In the genomic region with DNA sequence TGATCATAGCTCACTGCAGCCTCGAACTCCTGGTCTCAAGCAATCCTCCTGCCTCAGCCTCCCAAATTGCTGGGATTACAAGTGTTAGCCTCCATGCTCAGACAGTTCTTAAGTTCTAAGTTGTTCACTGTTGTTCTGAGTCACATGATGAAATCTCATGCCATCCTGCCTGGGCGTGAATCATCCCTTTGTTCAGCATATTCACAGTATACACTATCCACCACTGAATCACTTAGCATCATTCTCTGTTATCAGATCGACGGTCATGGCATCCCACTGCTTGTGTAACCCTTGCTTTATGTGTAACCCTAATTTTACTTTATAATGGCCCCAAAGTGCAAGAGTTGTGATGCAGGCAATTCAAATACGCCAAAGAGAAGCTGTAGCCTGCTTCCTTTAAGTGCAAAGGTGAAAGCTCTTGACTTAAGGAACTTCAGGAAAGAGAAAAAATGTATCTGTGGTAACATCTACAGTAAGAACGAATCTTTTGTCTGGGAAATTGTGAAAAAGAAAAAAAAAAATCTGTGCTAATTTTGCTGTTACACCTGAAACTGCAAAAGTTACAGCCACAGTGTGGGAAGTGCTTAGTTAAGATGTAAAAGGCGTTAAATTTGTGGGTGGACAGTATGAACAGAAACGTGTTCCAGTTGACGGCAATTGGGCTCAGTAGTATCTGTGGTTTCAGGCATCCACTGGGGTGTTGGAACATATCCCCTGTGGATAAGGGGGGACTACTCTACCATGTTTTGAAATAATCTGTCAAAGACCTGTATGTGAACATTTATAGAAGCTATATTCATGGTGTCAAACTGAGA, we compare ENCODE assay signal across 9 cellular contexts.
DNase-seq lines count a peak whose midpoint lies in the region; ATAC-seq and TF ChIP-seq lines count a peak whose summit lies in the region.
"Had no signal": no experiment of that assay in that cellular context is flagged by ENCODE, and none has a peak within 500 bp of the region (broad histone marks: within the 10 kb centered on the region; RNA-seq: fewer than 3 reads in every experiment).

No MANE protein-coding gene starts in this region.

- no peak for ATAC-seq in GM19328 (IDR thresholded peaks at IDR 0.05; ENCODE audit: unreplicated experiment)
- no peak for ATAC-seq in HG03432 (IDR thresholded peaks at IDR 0.05; ENCODE audit: unreplicated experiment)
- ATAC-seq in GM21529 (IDR thresholded peaks at IDR 0.05; ENCODE audit: unreplicated experiment): no peak

- H3F3A ChIP-seq in GM23248 (ENCODE audit: insufficient read depth): 0 out of 2 replicates have a peak, but pooled peaks cover 5% of the 10 kb centered on the region

- CTCF ChIA-PET in A673 (lab: Charles Lee): no interaction called here

- no peaks in the 10 kb centered on the region for H4K20me1 ChIP-seq in GM23248 (ENCODE audit: insufficient read depth)

- DNase-seq in A673 (ENCODE audit: low spot score) (peak; percentile 23), GM23248 (peak; percentile 92), SW 1271 (lab: John Stamatoyannopoulos, UW) (peak; percentile 49 to 63), fibroblast of the conjunctiva (ENCODE audit: low read depth) (peak; percentile 27), NCI-H82 treated with DMSO at 0.1 percent for 48 hours (lab: John Stamatoyannopoulos, UW; ENCODE audit: unreplicated experiment) (no peak)
- DNase-seq: dorsolateral prefrontal cortex had no signal

- H3K4me3 ChIP-seq in A673 (ENCODE audit: low read depth, low read length, poor library complexity, severe bottlenecking): no peak overlapping the region
- no peak overlapping the region for H3K4me3 ChIP-seq in GM23248
- H3K4me3 ChIP-seq: dorsolateral prefrontal cortex had no signal

- no peaks in the 10 kb centered on the region for H3K4me1 ChIP-seq in A673 (ENCODE audit: insufficient read depth, low read length, poor library complexity, severe bottlenecking)
- peaks cover 6% of the 10 kb centered on the region; the same call in 1 of the 2 replicates for H3K4me1 ChIP-seq in GM23248 (ENCODE audit: insufficient read depth)

- no TSS peak for BruUV-seq in A673 (replicated peaks; lab: Mats Ljungman, UMichigan)

- no peak overlapping the region for H3K9ac ChIP-seq in GM23248

- WGBS in GM23248 (ENCODE audit: low coverage in 1 of 2, low lambda C conversion rate in 2 of 2, missing lambda C conversion rate in 2 of 2), 2 experiments: 60 to 61% methylated on average over 9 of the region's 9 CpGs

- H3K9me2 ChIP-seq in GM23248 (ENCODE audit: insufficient read depth): no peaks in the 10 kb centered on the region

- H2AFZ ChIP-seq in GM23248: no peak overlapping the region

- H3K9me3 ChIP-seq in A673 (ENCODE audit: low read depth, low read length, poor library complexity, severe bottlenecking) (no peaks in the 10 kb centered on the region), GM23248 (ENCODE audit: low read depth) (no peaks in the 10 kb centered on the region)

- TF ChIP-seq CTCF in A673 (conservative IDR thresholded peaks at IDR 0.05; ENCODE audit: low read depth, low read length): no peak

- H3K79me2 ChIP-seq in GM23248 (ENCODE audit: insufficient read depth): no peaks in the 10 kb centered on the region

- H3K27ac ChIP-seq in A673 (ENCODE audit: low read depth, low read length, poor library complexity, severe bottlenecking) (no peak overlapping the region), GM23248 (peak overlapping the region; percentile 67)
- H3K27ac ChIP-seq: dorsolateral prefrontal cortex had no signal

- in situ Hi-C loops in GM23248 (cut with MboI): no loop called here

- POLR2A ChIA-PET in A673 (lab: Charles Lee; ENCODE audit: low non-redundant PET): no interaction called here

- intact Hi-C loops in A673 (cut with micrococcal nuclease; ENCODE audit: unreplicated experiment): no loop called here

- H3K27me3 ChIP-seq in A673 (replicated peaks; ENCODE audit: insufficient read depth, low read depth, low read length, poor library complexity): no peaks in the 10 kb centered on the region
- H3K27me3 ChIP-seq in GM23248 (replicated peaks; ENCODE audit: insufficient read depth): no peaks in the 10 kb centered on the region
- H3K27me3 ChIP-seq: dorsolateral prefrontal cortex had no signal

- H3K36me3 ChIP-seq in A673 (ENCODE audit: insufficient read depth, low read length, poor library complexity, severe bottlenecking): no peaks in the 10 kb centered on the region
- 0 out of 2 replicates have a peak, but pooled peaks cover 6% of the 10 kb centered on the region for H3K36me3 ChIP-seq in GM23248 (ENCODE audit: low read depth)

- H3K4me2 ChIP-seq in GM23248 (ENCODE audit: unreplicated experiment): peak overlapping the region; percentile 32
